Comparison of ENCODE assay signal across 14 cellular contexts in genomic region chr22:32850591-32851517, GRCh38. TPM values are rescaled to one million over a fixed set of nuclear protein-coding genes. Genes with fewer than 3 reads are reported as not detected.
DNase-seq lines count a peak whose midpoint lies in the region; ATAC-seq and TF ChIP-seq lines count a peak whose summit lies in the region.
"Had no signal": no experiment of that assay in that cellular context is flagged by ENCODE, and none has a peak within 500 bp of the region (broad histone marks: within the 10 kb centered on the region; RNA-seq: fewer than 3 reads in every experiment).

No MANE protein-coding gene starts in this region.

- no peaks in the 10 kb centered on the region for H3K4me1 Mint-ChIP-seq in activated naive CD8-positive, alpha-beta T cell treated with anti-CD3 and anti-CD28 coated beads for 36 hours

- no peak overlapping the region for H3K27ac Mint-ChIP-seq in activated naive CD8-positive, alpha-beta T cell treated with anti-CD3 and anti-CD28 coated beads for 36 hours

- no peaks in the 10 kb centered on the region for H3K9me3 Mint-ChIP-seq in activated naive CD8-positive, alpha-beta T cell treated with anti-CD3 and anti-CD28 coated beads for 36 hours
- H3K9me3 Mint-ChIP-seq: nephron had no signal

- H3K9ac ChIP-seq in colonic mucosa (ENCODE audit: low read depth in 2 of 2, low read length in 2 of 2) = no peak overlapping the region

- no peak for ATAC-seq in left colon
- no peak for ATAC-seq in esophagus mucosa
- ATAC-seq: A549, Panc1 had no signal

- no peaks in the 10 kb centered on the region for H3K27me3 ChIP-seq in colonic mucosa

- peak; percentile 30 for DNase-seq in AG08396 (ENCODE audit: low spot score)
- peak; percentile 59 for DNase-seq in colonic mucosa
- DNase-seq in left colon = peak; percentile 40 to 65
- peak; percentile 57 for DNase-seq in putamen (ENCODE audit: low spot score)
- no peak for DNase-seq in NOMO-1 treated with DMSO at 0.1 percent for 48 hours (lab: John Stamatoyannopoulos, UW; ENCODE audit: unreplicated experiment)
- no peak for DNase-seq in stimulated activated CD4-positive, alpha-beta T cell treated with anti-CD3 and anti-CD28 coated beads, Interleukin-4, amount 100 ng/mL, for 4 hours
- DNase-seq in activated naive CD8-positive, alpha-beta T cell treated with anti-CD3 and anti-CD28 coated beads for 36 hours = no peak
- DNase-seq: KBM-7; NCI-H2171; stimulated activated CD4-positive, alpha-beta T cell treated with anti-CD3 and anti-CD28 coated beads, Interleukin-4, amount 100 ng/mL, for 1 hour had no signal

- H3K9me3 ChIP-seq in colonic mucosa = no peaks in the 10 kb centered on the region
- H3K9me3 ChIP-seq: A549 had no signal

- intact Hi-C loops in colonic mucosa (cut with DNase I) (no loop called here), left colon (cut with DNase I, micrococcal nuclease) (no loop called here)

- H3K4me1 ChIP-seq in colonic mucosa = no peaks in the 10 kb centered on the region
- H3K4me1 ChIP-seq: A549 had no signal

- no peaks in the 10 kb centered on the region for H3K36me3 ChIP-seq in colonic mucosa

- H3K36me3 Mint-ChIP-seq in activated naive CD8-positive, alpha-beta T cell treated with anti-CD3 and anti-CD28 coated beads for 36 hours = no peaks in the 10 kb centered on the region

- H3K4me3 Mint-ChIP-seq in activated naive CD8-positive, alpha-beta T cell treated with anti-CD3 and anti-CD28 coated beads for 36 hours = no peak overlapping the region
- H3K4me3 Mint-ChIP-seq: nephron had no signal

- no peaks in the 10 kb centered on the region for H3K27me3 Mint-ChIP-seq in activated naive CD8-positive, alpha-beta T cell treated with anti-CD3 and anti-CD28 coated beads for 36 hours

- H3K27ac ChIP-seq in colonic mucosa = no peak overlapping the region
- H3K27ac ChIP-seq: A549 had no signal

- H3K4me3 ChIP-seq in colonic mucosa = no peak overlapping the region
- H3K4me3 ChIP-seq: A549 had no signal

- TF ChIP-seq CTCF in colonic mucosa (IDR thresholded peaks at IDR 0.05) = no peak

RNA-seq across cellular contexts. Expression of gene TIMP3, which starts 49.3 kb away (rescaled TPM):
- 10 to 100 TPM; 13.3 to 33.6 TPM for total RNA-seq in colonic mucosa
- total RNA-seq in left colon = 10 to 100 TPM; 31.5 to 59.3 TPM
- 20.1 TPM for total RNA-seq in esophagus mucosa
- under 1 TPM; 0.08 to 0.14 TPM for total RNA-seq in activated naive CD8-positive, alpha-beta T cell treated with anti-CD3 and anti-CD28 coated beads for 36 hours

Comparison
In these comparisons a context has a peak if more than half of its experiments do, and no peak if none do; other contexts are left out.
1. DNase-seq: peak in AG08396 (single experiment), colonic mucosa (single experiment), left colon (2 of 2) and putamen (single experiment); none in NOMO-1 treated with DMSO at 0.1 percent for 48 hours (single experiment), stimulated activated CD4-positive, alpha-beta T cell treated with anti-CD3 and anti-CD28 coated beads, Interleukin-4, amount 100 ng/mL, for 4 hours (0 of 2) and activated naive CD8-positive, alpha-beta T cell treated with anti-CD3 and anti-CD28 coated beads for 36 hours (single experiment).
2. RNA of gene TIMP3, which starts 49.3 kb away (total RNA-seq): 31.5 to 59.3 TPM in left colon, 13.3 to 33.6 TPM in colonic mucosa and 20.1 TPM in esophagus mucosa (single experiment); 0.08 to 0.14 TPM in activated naive CD8-positive, alpha-beta T cell treated with anti-CD3 and anti-CD28 coated beads for 36 hours; every median in the first group is over 10 times any median in the second.